In the genomic region with DNA sequence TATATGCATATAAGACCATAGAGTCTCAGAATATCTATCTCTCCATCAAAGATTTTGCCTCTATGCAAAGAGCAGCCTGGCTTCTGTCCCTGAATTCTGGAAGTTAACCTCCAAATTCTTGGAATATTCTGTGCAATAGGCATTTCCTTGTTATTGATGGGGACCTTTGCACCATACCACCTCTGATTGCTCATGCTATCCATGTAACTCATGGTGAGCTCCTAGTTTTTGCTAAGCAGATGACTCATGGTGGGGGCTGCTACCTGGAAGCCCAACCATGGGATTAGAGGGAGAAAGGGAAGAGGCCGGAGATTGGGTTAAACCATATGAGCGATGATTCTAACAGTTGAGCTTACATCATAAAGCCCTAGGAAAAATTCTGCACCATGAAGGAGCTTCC, we compare ENCODE assay signal across 29 cellular contexts.
"Had no signal": no experiment of that assay in that cellular context is flagged by ENCODE, and none has a peak within 500 bp of the region (broad histone marks: within the 10 kb centered on the region; RNA-seq: fewer than 3 reads in every experiment).

No MANE protein-coding gene starts in this region.

- H3K4me1 Mint-ChIP-seq: memory B cell; natural killer cell; neural progenitor cell; stimulated activated naive B cell treated with anti-CD40 and anti-IgM and Interleukin-4, amounts not matched to agents 10 μg/mL and 1 μg/mL and 100 μg/mL, for 72 hours had no signal

- H2AFZ ChIP-seq: hepatocyte, neural progenitor cell, parathyroid adenoma had no signal

- FAIRE-seq: endometrium, kidney had no signal

- H3K9me3 ChIP-seq: body of pancreas, gastrocnemius medialis, psoas muscle, thyroid gland, upper lobe of right lung had no signal

- H3K27me3 Mint-ChIP-seq: memory B cell; stimulated activated naive B cell treated with anti-CD40 and anti-IgM and Interleukin-4, amounts not matched to agents 10 μg/mL and 1 μg/mL and 100 μg/mL, for 72 hours had no signal

- H3K9ac ChIP-seq: neural progenitor cell, parathyroid adenoma had no signal

- H3K4me3 Mint-ChIP-seq: activated T-cell treated with anti-CD3 and anti-CD28 coated beads, Interleukin-2, amount 50 U/mL, for 72 hours; memory B cell; natural killer cell; neural progenitor cell; stimulated activated naive B cell treated with anti-CD40 and anti-IgM and Interleukin-4, amounts not matched to agents 10 μg/mL and 1 μg/mL and 100 μg/mL, for 72 hours; T-helper 2 cell treated with Interferon-gamma antibody and Interleukin-4, amounts not matched to agents 5 μg/mL and 100 μg/mL, for 36 hours had no signal

- H3K79me2 ChIP-seq: hepatocyte, parathyroid adenoma had no signal

- H3K27ac Mint-ChIP-seq: activated naive CD4-positive, alpha-beta T cell treated with anti-CD3 and anti-CD28 coated beads, Interleukin-2, amount 50 U/mL, for 72 hours; activated T-cell treated with anti-CD3 and anti-CD28 coated beads, Interleukin-2, amount 50 U/mL, for 72 hours; memory B cell; natural killer cell; neural progenitor cell; stimulated activated naive B cell treated with anti-CD40 and anti-IgM and Interleukin-4, amounts not matched to agents 10 μg/mL and 1 μg/mL and 100 μg/mL, for 72 hours; T-helper 2 cell treated with Interferon-gamma antibody and Interleukin-4, amounts not matched to agents 5 μg/mL and 100 μg/mL, for 36 hours had no signal

- H3K9me3 Mint-ChIP-seq: memory B cell; T-helper 2 cell treated with Interferon-gamma antibody and Interleukin-4, amounts not matched to agents 5 μg/mL and 100 μg/mL, for 36 hours had no signal

- H3K4me3 ChIP-seq: body of pancreas, gastrocnemius medialis, hepatocyte, neural progenitor cell, psoas muscle, right atrium auricular region, stomach, thyroid gland, upper lobe of right lung had no signal

- DNase-seq: activated CD4-positive, alpha-beta T cell treated with anti-CD3 and anti-CD28 coated beads for 4 hours; activated CD4-positive, alpha-beta T cell treated with anti-CD3 and anti-CD28 coated beads, Interleukin-2, amount 50 U/mL, for 4 hours; activated naive CD4-positive, alpha-beta T cell; activated T-cell treated with anti-CD3 and anti-CD28 coated beads for 4 hours; activated T-cell treated with anti-CD3 and anti-CD28 coated beads, Interleukin-2, amount 50 U/mL, for 72 hours; body of pancreas; dermis blood vessel endothelial cell; effector CD4-positive, alpha-beta T cell; gastrocnemius medialis; kidney; natural killer cell; occipital lobe; psoas muscle; stimulated activated CD4-positive, alpha-beta T cell treated with anti-CD3 and anti-CD28 coated beads, Interleukin-15, amount 100 ng/mL, for 24 hours; stimulated activated CD4-positive, alpha-beta T cell treated with anti-CD3 and anti-CD28 coated beads, Interleukin-2, amount 100 ng/mL, for 24 hours; stimulated activated naive B cell treated with anti-CD40 and anti-IgM and Interleukin-4, amounts not matched to agents 10 μg/mL and 1 μg/mL and 100 μg/mL, for 72 hours; stomach; thyroid gland; upper lobe of right lung had no signal

- H3K36me3 ChIP-seq: gastrocnemius medialis, neural progenitor cell, right atrium auricular region, stomach, thyroid gland, upper lobe of right lung had no signal

- H3K27ac ChIP-seq: body of pancreas, epithelial cell of prostate, gastrocnemius medialis, hepatocyte, neural progenitor cell, parathyroid adenoma, psoas muscle, right atrium auricular region, stomach, thyroid gland, upper lobe of right lung, VCaP had no signal

- H3K4me2 ChIP-seq: hepatocyte, neural progenitor cell had no signal

- ATAC-seq: activated naive CD4-positive, alpha-beta T cell treated with anti-CD3 and anti-CD28 coated beads, Interleukin-2, amount 50 U/mL, for 72 hours; activated T-cell treated with anti-CD3 and anti-CD28 coated beads, Interleukin-2, amount 50 U/mL, for 72 hours; body of pancreas; gastrocnemius medialis; natural killer cell; psoas muscle; stimulated activated naive B cell treated with anti-CD40 and anti-IgM and Interleukin-4, amounts not matched to agents 10 μg/mL and 1 μg/mL and 100 μg/mL, for 72 hours; upper lobe of right lung had no signal

- H3K36me3 Mint-ChIP-seq: activated naive CD4-positive, alpha-beta T cell treated with anti-CD3 and anti-CD28 coated beads, Interleukin-2, amount 50 U/mL, for 72 hours; memory B cell; natural killer cell; stimulated activated naive B cell treated with anti-CD40 and anti-IgM and Interleukin-4, amounts not matched to agents 10 μg/mL and 1 μg/mL and 100 μg/mL, for 72 hours had no signal

- H3K4me1 ChIP-seq: body of pancreas, gastrocnemius medialis, parathyroid adenoma, psoas muscle, stomach, thyroid gland, upper lobe of right lung had no signal

- H3K27me3 ChIP-seq: body of pancreas, gastrocnemius medialis, hepatocyte, neural progenitor cell, right atrium auricular region, stomach, thyroid gland, upper lobe of right lung had no signal
